Comparison of ENCODE assay signal across 20 cellular contexts in genomic region chr7:128876586-128876977, GRCh38. TPM values are rescaled to one million over a fixed set of nuclear protein-coding genes. Genes with fewer than 3 reads are reported as not detected.
DNase-seq lines count a peak whose midpoint lies in the region; ATAC-seq lines count a peak whose summit lies in the region.
"Had no signal": no experiment of that assay in that cellular context is flagged by ENCODE, and none has a peak within 500 bp of the region (broad histone marks: within the 10 kb centered on the region; RNA-seq: fewer than 3 reads in every experiment).

No MANE protein-coding gene starts in this region.

- peak overlapping the region; percentile 5 for H2BK12ac ChIP-seq in neuronal stem cell (ENCODE audit: low read length)

- no peak overlapping the region for H4K8ac ChIP-seq in neuronal stem cell (ENCODE audit: low read depth, low read length)

- H2BK120ac ChIP-seq in neuronal stem cell (ENCODE audit: low read depth, low read length), result no peak overlapping the region

- peak overlapping the region; percentile 47 for H2BK15ac ChIP-seq in neuronal stem cell (ENCODE audit: low read length)

- no peak overlapping the region for H3K4ac ChIP-seq in neuronal stem cell (ENCODE audit: low read length)

- H3K4me2 ChIP-seq in neuronal stem cell (ENCODE audit: insufficient read depth, low read length, poor library complexity, severe bottlenecking), result peak overlapping the region; percentile 3
- H3K4me2 ChIP-seq: KMS-11, PC-9 had no signal

- no peak overlapping the region for H2AFZ ChIP-seq in neuronal stem cell (ENCODE audit: low read length)
- H2AFZ ChIP-seq: PC-9 had no signal

- no peaks in the 10 kb centered on the region for H3K9me3 ChIP-seq in neuronal stem cell (replicated peaks in 1 of 2; ENCODE audit: control insufficient read depth in 2 of 2, insufficient read depth in 1 of 2, low read depth in 1 of 2, low read length in 2 of 2)
- H3K9me3 ChIP-seq: SJSA1 had no signal

- H2AK5ac ChIP-seq in neuronal stem cell (ENCODE audit: low read depth, low read length), result peak overlapping the region; percentile 92

- no peak overlapping the region for H3K4me3 ChIP-seq in neuronal stem cell (ENCODE audit: low read length in 2 of 2)
- H3K4me3 ChIP-seq: PC-9, SJSA1 had no signal

- peaks cover 4 to 6% of the 10 kb centered on the region in 2 donors for H3K4me1 ChIP-seq in neuronal stem cell (ENCODE audit: control insufficient read depth in 2 of 2, insufficient read depth in 1 of 2, low read depth in 1 of 2, low read length in 2 of 2)
- H3K4me1 ChIP-seq: SJSA1 had no signal

- no peaks in the 10 kb centered on the region for H3K27me3 Mint-ChIP-seq in activated T-cell treated with anti-CD3 and anti-CD28 coated beads, Interleukin-2, amount 50 U/mL, for 72 hours (ENCODE audit: low read depth)

- no peaks in the 10 kb centered on the region for H3K79me1 ChIP-seq in neuronal stem cell (ENCODE audit: low read depth, low read length)

- ATAC-seq in esophagus mucosa (peak; percentile 22), HG03045 (IDR thresholded peaks at IDR 0.05; ENCODE audit: unreplicated experiment) (no peak), GM21737 (IDR thresholded peaks at IDR 0.05; ENCODE audit: unreplicated experiment) (no peak)
- no peak for ATAC-seq in activated T-cell treated with anti-CD3 and anti-CD28 coated beads, Interleukin-2, amount 50 U/mL, for 72 hours (replicated peaks in 1 of 2)

- no peak overlapping the region for H3K27ac Mint-ChIP-seq in activated T-cell treated with anti-CD3 and anti-CD28 coated beads, Interleukin-2, amount 50 U/mL, for 72 hours
- H3K27ac Mint-ChIP-seq: H9 had no signal

- H3K4me1 Mint-ChIP-seq in activated T-cell treated with anti-CD3 and anti-CD28 coated beads, Interleukin-2, amount 50 U/mL, for 72 hours (ENCODE audit: low read depth), result no peaks in the 10 kb centered on the region

- H3K9me3 Mint-ChIP-seq in activated T-cell treated with anti-CD3 and anti-CD28 coated beads, Interleukin-2, amount 50 U/mL, for 72 hours, result no peaks in the 10 kb centered on the region
- H3K9me3 Mint-ChIP-seq: H9 had no signal

- H3K14ac ChIP-seq in neuronal stem cell (ENCODE audit: low read length), result peak overlapping the region; percentile 43

- WGBS in neuronal stem cell (ENCODE audit: extremely low coverage in 2 of 2, insufficient read length in 2 of 2, insufficient replicate concordance in 1 of 2), 2 donors, result no CpG with 5 or more reads among the region's 5 CpGs

- no peak overlapping the region for H3K4me3 Mint-ChIP-seq in activated T-cell treated with anti-CD3 and anti-CD28 coated beads, Interleukin-2, amount 50 U/mL, for 72 hours
- H3K4me3 Mint-ChIP-seq: H9 had no signal

- no peaks in the 10 kb centered on the region for H3K36me3 Mint-ChIP-seq in activated T-cell treated with anti-CD3 and anti-CD28 coated beads, Interleukin-2, amount 50 U/mL, for 72 hours (ENCODE audit: insufficient read depth in 2 of 2)

- H4K91ac ChIP-seq in neuronal stem cell (ENCODE audit: low read depth, low read length, poor library complexity), result no peak overlapping the region

- H3K27ac ChIP-seq in neuronal stem cell (replicated peaks; ENCODE audit: low read length), result no peak overlapping the region
- H3K27ac ChIP-seq: C4-2B, KMS-11, PC-9, SJSA1 had no signal

- H2BK5ac ChIP-seq in neuronal stem cell (ENCODE audit: low read length), result no peak overlapping the region

- H3K36me3 ChIP-seq in neuronal stem cell (replicated peaks in 1 of 2; ENCODE audit: control insufficient read depth in 2 of 2, insufficient read depth in 2 of 2, low read length in 2 of 2), result no peaks in the 10 kb centered on the region
- H3K36me3 ChIP-seq: SJSA1 had no signal

- no peak overlapping the region for H3K18ac ChIP-seq in neuronal stem cell (ENCODE audit: low read length)

- DNase-seq in stimulated activated CD4-positive, alpha-beta T cell treated with anti-CD3 and anti-CD28 coated beads, Interleukin-1b, Interleukin-23, amount 100 ng/mL, for 48 hours, result peak; percentile 0
- no peak for DNase-seq in stimulated activated CD4-positive, alpha-beta T cell treated with anti-CD3 and anti-CD28 coated beads, Interleukin-2, amount 100 ng/mL, for 48 hours
- DNase-seq in neuronal stem cell (ENCODE audit: low spot score) (no peak), LoVo (ENCODE audit: low spot score) (no peak)
- DNase-seq in activated T-cell treated with anti-CD3 and anti-CD28 coated beads, Interleukin-2, amount 50 U/mL, for 72 hours, result no peak
- DNase-seq: DMS79, H9, NCI-H1417, NCI-H187 treated with DMSO at 0.1 percent for 48 hours, NCI-H345, NCI-H524 treated with DMSO at 0.1 percent for 48 hours had no signal

- peaks cover 0 to 32% (median 4%) of the 10 kb centered on the region in 3 experiments for H3K27me3 ChIP-seq in neuronal stem cell (ENCODE audit: control insufficient read depth in 3 of 3, insufficient read depth in 3 of 3, low read depth in 1 of 3, low read length in 3 of 3)
- H3K27me3 ChIP-seq: SJSA1 had no signal

- H3K23ac ChIP-seq in neuronal stem cell (ENCODE audit: low read depth, low read length, poor library complexity), result no peak overlapping the region

- H3K9ac ChIP-seq in neuronal stem cell (ENCODE audit: low read depth, low read length, poor library complexity), result peak overlapping the region; percentile 3
- H3K9ac ChIP-seq: KMS-11 had no signal

RNA-seq across cellular contexts. Expression of gene ATP6V1F, which starts 13.9 kb away (rescaled TPM):
- 193 TPM for total RNA-seq in esophagus mucosa
- polyA plus RNA-seq in neuronal stem cell (2013, experiment 1 of 2), result 216 TPM
- polyA plus RNA-seq in neuronal stem cell (2013, experiment 2 of 2), result 208 TPM
- 10 to 100 TPM; 68.3 to 73.3 TPM for total RNA-seq in activated T-cell treated with anti-CD3 and anti-CD28 coated beads, Interleukin-2, amount 50 U/mL, for 72 hours

RNA-seq across cellular contexts. Expression of gene KCP, which starts 33.9 kb away (rescaled TPM):
- 1.8 TPM for total RNA-seq in esophagus mucosa
- polyA plus RNA-seq in neuronal stem cell (2013, experiment 1 of 2), result 1.0 TPM
- 1.1 TPM for polyA plus RNA-seq in neuronal stem cell (2013, experiment 2 of 2)
- total RNA-seq in activated T-cell treated with anti-CD3 and anti-CD28 coated beads, Interleukin-2, amount 50 U/mL, for 72 hours, result under 1 TPM in 1 of 2 donors, not detected in 1; 0.21 TPM
- total RNA-seq: A673, M059J, SJSA1 had no signal

RNA-seq across cellular contexts. Expression of gene FLNC, which starts 46.4 kb away (rescaled TPM):
- 2.0 TPM for total RNA-seq in esophagus mucosa
- 17.5 TPM for polyA plus RNA-seq in neuronal stem cell (2013, experiment 1 of 2)
- polyA plus RNA-seq in neuronal stem cell (2013, experiment 2 of 2), result 17.4 TPM
- under 1 TPM; 0.02 to 0.07 TPM for total RNA-seq in activated T-cell treated with anti-CD3 and anti-CD28 coated beads, Interleukin-2, amount 50 U/mL, for 72 hours
